ENCODE assay signal across 16 cellular contexts in genomic region chr12:128617304-128617833, GRCh38.
A peak's percentile ranks its signal among the peaks of the same experiment; 100 is the strongest.
DNase-seq lines count a peak whose midpoint lies in the region; ATAC-seq and TF ChIP-seq lines count a peak whose summit lies in the region.
"Had no signal": no experiment of that assay in that cellular context is flagged by ENCODE, and none has a peak within 500 bp of the region (broad histone marks: within the 10 kb centered on the region; RNA-seq: fewer than 3 reads in every experiment).

No MANE protein-coding gene starts in this region.

- no peak overlapping the region for H3K9ac ChIP-seq in endodermal cell (ENCODE audit: extremely low read depth, low read length, poor library complexity, severe bottlenecking)

- no peaks in the 10 kb centered on the region for H3K9me3 Mint-ChIP-seq in stimulated activated naive CD8-positive, alpha-beta T cell treated with anti-CD3 and anti-CD28 coated beads, Interleukin-15, amount 100 ng/mL, for 72 hours
- peaks cover 10% of the 10 kb centered on the region for H3K9me3 Mint-ChIP-seq in endodermal cell
- H3K9me3 Mint-ChIP-seq in type B pancreatic cell: no peaks in the 10 kb centered on the region

- H3K4me1 ChIP-seq in endodermal cell (ENCODE audit: control insufficient read depth, insufficient read depth, low read length): no peaks in the 10 kb centered on the region
- H3K4me1 ChIP-seq in prostate gland (replicated peaks): no peaks in the 10 kb centered on the region
- H3K4me1 ChIP-seq: HAP-1 had no signal

- intact Hi-C loops in prostate gland (cut with DNase I): no loop called here

- DNase-seq in stimulated activated naive CD8-positive, alpha-beta T cell treated with anti-CD3 and anti-CD28 coated beads, Interleukin-15, amount 100 ng/mL, for 72 hours: no peak
- DNase-seq in stimulated activated naive CD8-positive, alpha-beta T cell treated with anti-CD3 and anti-CD28 coated beads, Interleukin-15, Interleukin-2, amounts not matched to agents 100 U/mL and 50 U/mL, for 24 hours: no peak
- DNase-seq in NCI-H69 (lab: John Stamatoyannopoulos, UW): peak; percentile 50
- DNase-seq in endodermal cell: peak; percentile 70
- no peak for DNase-seq in type B pancreatic cell (ENCODE audit: extremely low spot score, unreplicated experiment)
- DNase-seq in NCI-H446 treated with DMSO at 0.1 percent for 48 hours (lab: John Stamatoyannopoulos, UW): no peak
- DNase-seq in NCI-H2227 treated with DMSO at 0.1 percent for 48 hours (lab: John Stamatoyannopoulos, UW): no peak
- DNase-seq in prostate gland (ENCODE audit: low spot score): no peak
- DNase-seq: C1 segment of cervical spinal cord; CD4-positive, alpha-beta memory T cell; COR-L47; DMS53; DMS79 treated with DMSO at 0.1 percent for 48 hours; GF-D8; GOT3 had no signal

- H3K4me3 ChIP-seq in endodermal cell (ENCODE audit: low read length) (no peak overlapping the region), prostate gland (no peak overlapping the region)
- H3K4me3 ChIP-seq: HAP-1 had no signal

- 97% methylated on average over 2 of the region's 2 CpGs; no CpG with 5 or more reads in 1 of the 2 experiments for WGBS in endodermal cell (ENCODE audit: insufficient coverage in 1 of 2, insufficient read length in 1 of 2), 2 experiments
- WGBS in prostate gland: 83% methylated on average over 2 of the region's 2 CpGs

- no peaks in the 10 kb centered on the region for H3K27me3 ChIP-seq in endodermal cell (ENCODE audit: control insufficient read depth, insufficient read depth, low read length, poor library complexity, severe bottlenecking)
- H3K27me3 ChIP-seq in prostate gland (replicated peaks; ENCODE audit: insufficient read depth): no peaks in the 10 kb centered on the region

- no peaks in the 10 kb centered on the region for H3K4me1 Mint-ChIP-seq in stimulated activated naive CD8-positive, alpha-beta T cell treated with anti-CD3 and anti-CD28 coated beads, Interleukin-15, amount 100 ng/mL, for 72 hours
- peaks cover 15% of the 10 kb centered on the region for H3K4me1 Mint-ChIP-seq in endodermal cell
- no peaks in the 10 kb centered on the region for H3K4me1 Mint-ChIP-seq in type B pancreatic cell (ENCODE audit: unreplicated experiment)
- H3K4me1 Mint-ChIP-seq: CD4-positive, alpha-beta memory T cell had no signal

- H3K27ac Mint-ChIP-seq in stimulated activated naive CD8-positive, alpha-beta T cell treated with anti-CD3 and anti-CD28 coated beads, Interleukin-15, amount 100 ng/mL, for 72 hours: peak overlapping the region; percentile 52 to 64
- no peak overlapping the region for H3K27ac Mint-ChIP-seq in endodermal cell
- H3K27ac Mint-ChIP-seq in type B pancreatic cell: peak overlapping the region; percentile 41
- H3K27ac Mint-ChIP-seq: CD4-positive, alpha-beta memory T cell had no signal

- TF ChIP-seq POLR2A in prostate gland (IDR thresholded peaks at IDR 0.05): no peak

- H3K4me3 Mint-ChIP-seq in stimulated activated naive CD8-positive, alpha-beta T cell treated with anti-CD3 and anti-CD28 coated beads, Interleukin-15, amount 100 ng/mL, for 72 hours: no peak overlapping the region
- no peak overlapping the region for H3K4me3 Mint-ChIP-seq in endodermal cell
- no peak overlapping the region for H3K4me3 Mint-ChIP-seq in type B pancreatic cell
- H3K4me3 Mint-ChIP-seq: CD4-positive, alpha-beta memory T cell had no signal

- H3K9me3 ChIP-seq in endodermal cell (ENCODE audit: control insufficient read depth, low read length): no peaks in the 10 kb centered on the region
- no peaks in the 10 kb centered on the region for H3K9me3 ChIP-seq in prostate gland
- H3K9me3 ChIP-seq: HAP-1 had no signal

- TF ChIP-seq CTCF in endodermal cell (conservative IDR thresholded peaks at IDR 0.05) (no peak), type B pancreatic cell (conservative IDR thresholded peaks at IDR 0.05) (no peak), prostate gland (IDR thresholded peaks at IDR 0.05) (no peak)

- H3K27me3 Mint-ChIP-seq in stimulated activated naive CD8-positive, alpha-beta T cell treated with anti-CD3 and anti-CD28 coated beads, Interleukin-15, amount 100 ng/mL, for 72 hours: no peaks in the 10 kb centered on the region
- H3K27me3 Mint-ChIP-seq in endodermal cell (ENCODE audit: insufficient read depth): no peaks in the 10 kb centered on the region
- H3K27me3 Mint-ChIP-seq in type B pancreatic cell: peaks cover 6% of the 10 kb centered on the region

- no peak for ATAC-seq in stimulated activated naive CD8-positive, alpha-beta T cell treated with anti-CD3 and anti-CD28 coated beads, Interleukin-15, amount 100 ng/mL, for 72 hours
- no peak for ATAC-seq in stimulated activated naive CD8-positive, alpha-beta T cell treated with anti-CD3 and anti-CD28 coated beads, Interleukin-15, Interleukin-2, amounts not matched to agents 100 U/mL and 50 U/mL, for 24 hours

- H3K36me3 ChIP-seq in endodermal cell (ENCODE audit: control insufficient read depth, insufficient read depth, low read length): no peaks in the 10 kb centered on the region
- H3K36me3 ChIP-seq in prostate gland: no peaks in the 10 kb centered on the region
- H3K36me3 ChIP-seq: HAP-1 had no signal

- H3K27ac ChIP-seq in endodermal cell (ENCODE audit: low read depth, low read length) (no peak overlapping the region), prostate gland (no peak overlapping the region)

- H3K36me3 Mint-ChIP-seq in endodermal cell (ENCODE audit: low read depth) (no peaks in the 10 kb centered on the region), type B pancreatic cell (peaks cover 4% of the 10 kb centered on the region)
- H3K36me3 Mint-ChIP-seq: CD4-positive, alpha-beta memory T cell had no signal

Comparison
In these comparisons a context has a peak if more than half of its experiments do, and no peak if none do; other contexts are left out.
1. DNase-seq: peak in NCI-H69 (single experiment) and endodermal cell (single experiment); none in stimulated activated naive CD8-positive, alpha-beta T cell treated with anti-CD3 and anti-CD28 coated beads, Interleukin-15, amount 100 ng/mL, for 72 hours (0 of 2), stimulated activated naive CD8-positive, alpha-beta T cell treated with anti-CD3 and anti-CD28 coated beads, Interleukin-15, Interleukin-2, amounts not matched to agents 100 U/mL and 50 U/mL, for 24 hours (single experiment), type B pancreatic cell (single experiment), NCI-H446 treated with DMSO at 0.1 percent for 48 hours (single experiment), NCI-H2227 treated with DMSO at 0.1 percent for 48 hours (single experiment) and prostate gland (single experiment).